In genomic region chr1:84693009-84693408, GRCh38 we compare ENCODE assay signal across 13 cellular contexts. TPM values are rescaled to one million over a fixed set of nuclear protein-coding genes. Genes with fewer than 3 reads are reported as not detected.
A peak's percentile ranks its signal among the peaks of the same experiment; 100 is the strongest.
DNase-seq lines count a peak whose midpoint lies in the region; ATAC-seq and TF ChIP-seq lines count a peak whose summit lies in the region.
"Had no signal": no experiment of that assay in that cellular context is flagged by ENCODE, and none has a peak within 500 bp of the region (broad histone marks: within the 10 kb centered on the region; RNA-seq: fewer than 3 reads in every experiment).

No MANE protein-coding gene starts in this region.

- TF ChIP-seq CTCF in vagina (IDR thresholded peaks at IDR 0.05): no peak

- H3K36me3 ChIP-seq in vagina: no peaks in the 10 kb centered on the region
- H3K36me3 ChIP-seq: neural progenitor cell had no signal

- TF ChIP-seq POLR2A in vagina (IDR thresholded peaks at IDR 0.05): no peak

- intact Hi-C loops in vagina (cut with DNase I): no loop called here

- no peaks in the 10 kb centered on the region for H3K27me3 ChIP-seq in vagina
- H3K27me3 ChIP-seq: neural progenitor cell had no signal

- no peak for ATAC-seq in HG03097 (IDR thresholded peaks at IDR 0.05; ENCODE audit: low FRiP score, unreplicated experiment)
- ATAC-seq: GM23338 had no signal

- H3K4me1 ChIP-seq in vagina: peaks cover 28% of the 10 kb centered on the region

- no peaks in the 10 kb centered on the region for H3K9me3 ChIP-seq in vagina

- DNase-seq in NOMO-1 treated with DMSO at 0.1 percent for 48 hours (lab: John Stamatoyannopoulos, UW; ENCODE audit: unreplicated experiment) (peak; percentile 7), NOMO-1 treated with dmso at 0.1 percent for 144 hours (lab: John Stamatoyannopoulos, UW; ENCODE audit: unreplicated experiment) (no peak), OCI-M1 (lab: John Stamatoyannopoulos, UW) (peak; percentile 96), pons (ENCODE audit: low spot score) (peak; percentile 36), COLO668 (lab: John Stamatoyannopoulos, UW; ENCODE audit: unreplicated experiment) (no peak), vagina (ENCODE audit: extremely low spot score in 2 of 2) (no peak)
- DNase-seq in central memory CD4-positive, alpha-beta T cell: peak; percentile 39
- DNase-seq: 8988T; stimulated activated CD4-positive, alpha-beta T cell treated with anti-CD3 and anti-CD28 coated beads, Interleukin-2, amount 100 ng/mL, for 24 hours had no signal

- H3K27ac ChIP-seq in vagina: no peak overlapping the region
- H3K27ac ChIP-seq: epithelial cell of prostate, neural progenitor cell had no signal

- no peak overlapping the region for H3K4me3 ChIP-seq in vagina
- H3K4me3 ChIP-seq: GM23338, neural progenitor cell had no signal

RNA-seq across cellular contexts. Expression of gene SSX2IP, which starts 2.7 kb away (rescaled TPM):
- total RNA-seq in vagina: 8.3 TPM

Comparison
In these comparisons a context has a peak if more than half of its experiments do, and no peak if none do; other contexts are left out.
1. DNase-seq: peak in NOMO-1 treated with DMSO at 0.1 percent for 48 hours (single experiment), OCI-M1 (single experiment), central memory CD4-positive, alpha-beta T cell (single experiment) and pons (single experiment); none in NOMO-1 treated with dmso at 0.1 percent for 144 hours (single experiment), COLO668 (single experiment) and vagina (0 of 2).